In genomic region chrX:16807548-16807947, GRCh38 we compare ENCODE assay signal across 10 cellular contexts. TPM values are rescaled to one million over a fixed set of nuclear protein-coding genes. Genes with fewer than 3 reads are reported as not detected.
DNase-seq lines count a peak whose midpoint lies in the region; ATAC-seq and TF ChIP-seq lines count a peak whose summit lies in the region.
"Had no signal": no experiment of that assay in that cellular context is flagged by ENCODE, and none has a peak within 500 bp of the region (broad histone marks: within the 10 kb centered on the region; RNA-seq: fewer than 3 reads in every experiment).

No MANE protein-coding gene starts in this region.

- DNase-seq in H7 (peak; percentile 50), astrocyte of the spinal cord (ENCODE audit: low read depth, low spot score) (peak; percentile 55), kidney epithelial cell (ENCODE audit: low read depth) (no peak), NCI-H345 (lab: John Stamatoyannopoulos, UW) (no peak)
- no peak for DNase-seq in central memory CD4-positive, alpha-beta T cell
- DNase-seq: activated gamma-delta T cell treated with Interleukin-2 at 50 U/mL for 16 hours, NCI-H446 had no signal

- H3K27ac ChIP-seq in 22Rv1: 0 out of 2 replicates have a peak overlapping the region, but pooled peaks have one; percentile 3

- H3K36me3 ChIP-seq in H7 (replicated peaks; ENCODE audit: control insufficient read depth, insufficient read depth, low read length) (peaks cover 3% of the 10 kb centered on the region; the same call in 1 of the 2 replicates), kidney epithelial cell (ENCODE audit: control insufficient read depth, insufficient read depth, low read length) (no peaks in the 10 kb centered on the region)

- ATAC-seq in HG02798 (IDR thresholded peaks at IDR 0.05; ENCODE audit: poor library complexity, unreplicated experiment) (no peak), GM19467 (IDR thresholded peaks at IDR 0.05; ENCODE audit: unreplicated experiment) (no peak)

- in situ Hi-C loops in astrocyte of the spinal cord (cut with HindIII; ENCODE audit: low sequenced_read_pairs): no loop called here

- no peaks in the 10 kb centered on the region for H3K27me3 ChIP-seq in H7 (ENCODE audit: control insufficient read depth, insufficient read depth, low read length)
- H3K27me3 ChIP-seq in kidney epithelial cell (ENCODE audit: control insufficient read depth, insufficient read depth, low read length): no peaks in the 10 kb centered on the region

- peak; percentile 38 for TF ChIP-seq CTCF in 22Rv1 (IDR thresholded peaks at IDR 0.05)
- TF ChIP-seq CTCF in astrocyte of the spinal cord (IDR thresholded peaks at IDR 0.05; ENCODE audit: low read depth, low read length): peak; percentile 70
- peak; percentile 9 for TF ChIP-seq CTCF in kidney epithelial cell (IDR thresholded peaks at IDR 0.05; ENCODE audit: insufficient read depth, low read length, poor library complexity, severe bottlenecking)

- H3K4me3 ChIP-seq in H7 (ENCODE audit: insufficient read depth, low read depth, low read length) (no peak overlapping the region), astrocyte of the spinal cord (ENCODE audit: low read depth, low read length) (no peak overlapping the region), kidney epithelial cell (ENCODE audit: low read depth, low read length) (no peak overlapping the region)

RNA-seq across cellular contexts. Expression of gene TXLNG, which starts 21.3 kb away (rescaled TPM):
- 35.6 and 43.2 TPM in 2 replicates for total RNA-seq in H7 (2014; rRNA removed; shearing (Covaris generic))
- 10.5 and 10.9 TPM in 2 replicates for total RNA-seq in kidney epithelial cell

Comparison
In these comparisons a context has a peak if more than half of its experiments do, and no peak if none do; other contexts are left out.
1. CTCF ChIP-seq: peak in every context shown above with its lines; median percentile 70 in astrocyte of the spinal cord; 38 in 22Rv1; 9 in kidney epithelial cell.
2. DNase-seq: peak in H7 (single experiment) and astrocyte of the spinal cord (single experiment); none in kidney epithelial cell (single experiment), central memory CD4-positive, alpha-beta T cell (single experiment) and NCI-H345 (single experiment).